In genomic region chr3:172515130-172515918, GRCh38 we compare ENCODE assay signal across 11 cellular contexts. TPM values are rescaled to one million over a fixed set of nuclear protein-coding genes. Genes with fewer than 3 reads are reported as not detected.
DNase-seq lines count a peak whose midpoint lies in the region; TF ChIP-seq lines count a peak whose summit lies in the region.
"Had no signal": no experiment of that assay in that cellular context is flagged by ENCODE, and none has a peak within 500 bp of the region (broad histone marks: within the 10 kb centered on the region; RNA-seq: fewer than 3 reads in every experiment).

No MANE protein-coding gene starts in this region.

- peaks cover 80% of the 10 kb centered on the region for H3K36me3 Mint-ChIP-seq in activated naive CD4-positive, alpha-beta T cell treated with anti-CD3 and anti-CD28 coated beads, Interleukin-2, amount 10 ng/mL, durations not matched to agents 7 days and 5 days
- peaks cover 85% of the 10 kb centered on the region for H3K36me3 Mint-ChIP-seq in activated naive CD8-positive, alpha-beta T cell treated with anti-CD3 and anti-CD28 coated beads for 36 hours
- no peaks in the 10 kb centered on the region for H3K36me3 Mint-ChIP-seq in endodermal cell (ENCODE audit: low read depth)

- TF ChIP-seq RAD21 in liver (IDR thresholded peaks at IDR 0.05) = no peak

- no peaks in the 10 kb centered on the region for H3K9me3 Mint-ChIP-seq in activated naive CD4-positive, alpha-beta T cell treated with anti-CD3 and anti-CD28 coated beads, Interleukin-2, amount 10 ng/mL, durations not matched to agents 7 days and 5 days
- peaks cover 2% of the 10 kb centered on the region for H3K9me3 Mint-ChIP-seq in activated naive CD8-positive, alpha-beta T cell treated with anti-CD3 and anti-CD28 coated beads for 36 hours
- no peaks in the 10 kb centered on the region for H3K9me3 Mint-ChIP-seq in endodermal cell

- no peak overlapping the region for H3K4me2 ChIP-seq in OCI-LY7 (ENCODE audit: low read length)

- no peaks in the 10 kb centered on the region for H4K20me1 ChIP-seq in OCI-LY7 (ENCODE audit: insufficient read depth, low read length)

- TF ChIP-seq EP300 in tibial nerve (IDR thresholded peaks at IDR 0.05) = no peak

- H3K4me1 ChIP-seq in liver (ENCODE audit: control insufficient read depth in 4 of 4, insufficient read depth in 4 of 4, low read length in 3 of 4) (peaks cover 15 to 66% (median 38%) of the 10 kb centered on the region in 4 donors), tibial nerve (peaks cover 0 to 73% (median 24%) of the 10 kb centered on the region in 4 donors), OCI-LY7 (ENCODE audit: insufficient read depth, low read length, poor library complexity, severe bottlenecking) (peaks cover 8% of the 10 kb centered on the region), endodermal cell (ENCODE audit: control insufficient read depth, insufficient read depth, low read length) (no peaks in the 10 kb centered on the region)
- H3K4me1 ChIP-seq: BE2C had no signal

- no peaks in the 10 kb centered on the region for H3K9me3 ChIP-seq in liver (ENCODE audit: control insufficient read depth in 4 of 4, low read length in 3 of 4)
- H3K9me3 ChIP-seq in tibial nerve = no peaks in the 10 kb centered on the region
- no peaks in the 10 kb centered on the region for H3K9me3 ChIP-seq in OCI-LY7 (ENCODE audit: low read length)
- no peaks in the 10 kb centered on the region for H3K9me3 ChIP-seq in endodermal cell (ENCODE audit: control insufficient read depth, low read length)
- H3K9me3 ChIP-seq: BE2C had no signal

- peak overlapping the region; percentile 33 for H3K4me3 Mint-ChIP-seq in activated naive CD4-positive, alpha-beta T cell treated with anti-CD3 and anti-CD28 coated beads, Interleukin-2, amount 10 ng/mL, durations not matched to agents 7 days and 5 days
- no peak overlapping the region for H3K4me3 Mint-ChIP-seq in activated naive CD8-positive, alpha-beta T cell treated with anti-CD3 and anti-CD28 coated beads for 36 hours
- H3K4me3 Mint-ChIP-seq in endodermal cell = no peak overlapping the region

- peak overlapping the region; percentile 90 for H3K27ac Mint-ChIP-seq in activated naive CD4-positive, alpha-beta T cell treated with anti-CD3 and anti-CD28 coated beads, Interleukin-2, amount 10 ng/mL, durations not matched to agents 7 days and 5 days
- peak overlapping the region; percentile 9 for H3K27ac Mint-ChIP-seq in activated naive CD8-positive, alpha-beta T cell treated with anti-CD3 and anti-CD28 coated beads for 36 hours
- no peak overlapping the region for H3K27ac Mint-ChIP-seq in endodermal cell

- peaks cover 94% of the 10 kb centered on the region for H3K4me1 Mint-ChIP-seq in activated naive CD4-positive, alpha-beta T cell treated with anti-CD3 and anti-CD28 coated beads, Interleukin-2, amount 10 ng/mL, durations not matched to agents 7 days and 5 days
- H3K4me1 Mint-ChIP-seq in activated naive CD8-positive, alpha-beta T cell treated with anti-CD3 and anti-CD28 coated beads for 36 hours = peaks cover 89% of the 10 kb centered on the region
- peaks cover 21% of the 10 kb centered on the region for H3K4me1 Mint-ChIP-seq in endodermal cell

- POLR2A ChIA-PET in OCI-LY7 (lab: Charles Lee) = interaction anchor here (0.6 to 0.7 kb wide), 4 partner anchors 12 to 168 kb away, joined by 3 to 4 read pairs (median 4); no protein-coding TSS in a partner anchor

- no peaks in the 10 kb centered on the region for H3K9me2 ChIP-seq in OCI-LY7 (ENCODE audit: insufficient read depth, low read length)

- H3K27ac ChIP-seq in liver (ENCODE audit: low read depth in 1 of 2, low read length in 2 of 2) = peak overlapping the region; percentile 56 to 72
- H3K27ac ChIP-seq in tibial nerve = peak overlapping the region in 3 of 4 donors; percentile 6 to 69 (median 28)
- no peak overlapping the region for H3K27ac ChIP-seq in OCI-LY7 (ENCODE audit: low read depth, low read length, poor library complexity, severe bottlenecking)
- H3K27ac ChIP-seq in endodermal cell (ENCODE audit: low read depth, low read length) = no peak overlapping the region
- H3K27ac ChIP-seq: cardiac muscle cell had no signal

- H3K79me2 ChIP-seq in OCI-LY7 (ENCODE audit: insufficient read depth, low read depth, low read length) = no peaks in the 10 kb centered on the region

- no peak for TF ChIP-seq POLR2A in tibial nerve (IDR thresholded peaks at IDR 0.05)

- intact Hi-C loops in OCI-LY7 (cut with micrococcal nuclease; ENCODE audit: unreplicated experiment) = no loop called here

- no peak for TF ChIP-seq CTCF in liver (IDR thresholded peaks at IDR 0.05; ENCODE audit: low read depth, low read length, missing input control)
- no peak for TF ChIP-seq CTCF in tibial nerve (IDR thresholded peaks at IDR 0.05)
- TF ChIP-seq CTCF in OCI-LY7 (conservative IDR thresholded peaks at IDR 0.05; ENCODE audit: low read length) = no peak
- no peak for TF ChIP-seq CTCF in endodermal cell (conservative IDR thresholded peaks at IDR 0.05)

- BruUV-seq in OCI-LY7 (replicated peaks; lab: Mats Ljungman, UMichigan) = no TSS peak

- no peak for DNase-seq in activated naive CD4-positive, alpha-beta T cell treated with anti-CD3 and anti-CD28 coated beads, Interleukin-2, amount 10 ng/mL, durations not matched to agents 7 days and 5 days
- DNase-seq in activated naive CD4-positive, alpha-beta T cell treated with anti-CD3 and anti-CD28 coated beads, Interleukin-2, amount 50 U/mL, for 16 hours = no peak
- no peak for DNase-seq in activated naive CD8-positive, alpha-beta T cell treated with anti-CD3 and anti-CD28 coated beads for 36 hours
- DNase-seq in tibial nerve (ENCODE audit: low spot score in 2 of 2) (no peak), OCI-LY7 (ENCODE audit: low spot score) (no peak), endodermal cell (no peak)
- no peak for DNase-seq in NK-92 treated with Interleukin-12 subunit alpha and Interleukin-12 subunit beta, amount 100 ng/mL, for 24 hours (lab: John Stamatoyannopoulos, UW)
- DNase-seq: BE2C, hippocampal formation had no signal

- WGBS in liver = 25% methylated on average over 4 of the region's 4 CpGs
- WGBS in tibial nerve, 2 donors = 41 to 48% methylated on average over 4 of the region's 4 CpGs
- 73 to 95% methylated on average over 3 to 4 of the region's 4 CpGs for WGBS in endodermal cell (ENCODE audit: insufficient coverage in 1 of 2, insufficient read length in 1 of 2), 2 experiments

- no peaks in the 10 kb centered on the region for H3K27me3 Mint-ChIP-seq in activated naive CD4-positive, alpha-beta T cell treated with anti-CD3 and anti-CD28 coated beads, Interleukin-2, amount 10 ng/mL, durations not matched to agents 7 days and 5 days
- no peaks in the 10 kb centered on the region for H3K27me3 Mint-ChIP-seq in activated naive CD8-positive, alpha-beta T cell treated with anti-CD3 and anti-CD28 coated beads for 36 hours
- H3K27me3 Mint-ChIP-seq in endodermal cell (ENCODE audit: insufficient read depth) = no peaks in the 10 kb centered on the region

- CTCF ChIA-PET in activated naive CD4-positive, alpha-beta T cell treated with anti-CD3 and anti-CD28 coated beads, Interleukin-2, amount 10 ng/mL, durations not matched to agents 7 days and 5 days (lab: Charles Lee) = interaction anchor here (0.6 to 10.4 kb wide), 3 partner anchors 14 to 164 kb away, joined by 3 to 180 read pairs (median 24); no protein-coding TSS in a partner anchor
- CTCF ChIA-PET in OCI-LY7 (lab: Charles Lee; ENCODE audit: unreplicated experiment) = no interaction called here

- H2AFZ ChIP-seq in OCI-LY7 (ENCODE audit: low read length) = no peak overlapping the region

- H3K36me3 ChIP-seq in liver (ENCODE audit: control insufficient read depth in 4 of 4, insufficient read depth in 3 of 4, low read depth in 1 of 4, low read length in 3 of 4) = peaks cover 3 to 47% (median 28%) of the 10 kb centered on the region in 4 donors
- peaks cover 0 to 38% (median 0%) of the 10 kb centered on the region in 3 donors for H3K36me3 ChIP-seq in tibial nerve
- peaks cover 5% of the 10 kb centered on the region; the same call in 1 of the 2 replicates for H3K36me3 ChIP-seq in OCI-LY7 (ENCODE audit: insufficient read depth, low read length)
- no peaks in the 10 kb centered on the region for H3K36me3 ChIP-seq in endodermal cell (ENCODE audit: control insufficient read depth, insufficient read depth, low read length)
- H3K36me3 ChIP-seq: BE2C, cardiac muscle cell had no signal

- H3K9ac ChIP-seq in liver (ENCODE audit: low read depth in 1 of 2, low read length in 2 of 2) = peak overlapping the region in 1 of 2 donors; percentile 1
- H3K9ac ChIP-seq in endodermal cell (ENCODE audit: extremely low read depth, low read length, poor library complexity, severe bottlenecking) = no peak overlapping the region

- no peak overlapping the region for H3K4me3 ChIP-seq in liver (ENCODE audit: low read depth in 1 of 3, low read length in 3 of 3)
- no peak overlapping the region for H3K4me3 ChIP-seq in tibial nerve
- no peak overlapping the region for H3K4me3 ChIP-seq in OCI-LY7 (ENCODE audit: low read depth, low read length, poor library complexity, severe bottlenecking)
- H3K4me3 ChIP-seq in endodermal cell (ENCODE audit: low read length) = no peak overlapping the region
- H3K4me3 ChIP-seq: cardiac muscle cell had no signal

- H3K27me3 ChIP-seq in liver (ENCODE audit: control insufficient read depth in 4 of 4, insufficient read depth in 4 of 4, low read length in 3 of 4) (no peaks in the 10 kb centered on the region), tibial nerve (no peaks in the 10 kb centered on the region), endodermal cell (ENCODE audit: control insufficient read depth, insufficient read depth, low read length, poor library complexity, severe bottlenecking) (no peaks in the 10 kb centered on the region)
- H3K27me3 ChIP-seq: cardiac muscle cell had no signal

TF ChIP-seq in liver, 16 proteins besides CTCF, POLR2A, EP300 and RAD21 (continues in another document):
- TF ChIP-seq YY1 (IDR thresholded peaks at IDR 0.05) = no peak
- no peak for TF ChIP-seq EGR1 (IDR thresholded peaks at IDR 0.05; ENCODE audit: low read depth in 2 of 2)
- TF ChIP-seq HNF4G (IDR thresholded peaks at IDR 0.05) = no peak
- no peak for TF ChIP-seq GABPA (IDR thresholded peaks at IDR 0.05 in 1 of 2, conservative IDR thresholded peaks at IDR 0.05 in 1 of 2)
- TF ChIP-seq HNF4A (conservative IDR thresholded peaks at IDR 0.05) = no peak

RNA-seq across cellular contexts. Expression of gene TNFSF10, which starts 7.9 kb away (rescaled TPM):
- total RNA-seq in activated naive CD8-positive, alpha-beta T cell treated with anti-CD3 and anti-CD28 coated beads for 36 hours = 10 to 100 TPM; 52.4 to 55.2 TPM
- 10 to 100 TPM; 55.4 to 67.1 TPM for total RNA-seq in liver
- 10 to 100 TPM; 16.2 to 19.5 TPM for polyA plus RNA-seq in liver
- total RNA-seq in tibial nerve = 10 to 100 TPM; 24.6 to 54.1 (median 37.3) TPM
- total RNA-seq in OCI-LY7 (2014; rRNA removed; shearing (Covaris generic)) = 3.5 and 5.1 TPM in 2 replicates
- 5.2 and 6.8 TPM in 2 replicates for total RNA-seq in OCI-LY7 (2022)
- under 1 TPM in 1 of 2 donors, not detected in 1; 0.51 TPM for total RNA-seq in endodermal cell
- polyA plus RNA-seq in endodermal cell (2013, experiment 1 of 2) = not detected
- polyA plus RNA-seq in endodermal cell (2013, experiment 2 of 2) = not detected
- total RNA-seq: cardiac muscle cell had no signal
- polyA plus RNA-seq: cardiac muscle cell had no signal

Comparison
In these comparisons a context has a peak if more than half of its experiments do, and no peak if none do; other contexts are left out.
1. H3K27ac ChIP-seq: peak in liver (2 of 2) and tibial nerve (3 of 4); none in OCI-LY7 (single experiment) and endodermal cell (single experiment).